1 cellular context compared by ENCODE assay signal in genomic region chr1:117059678-117060440, GRCh38.
TF ChIP-seq lines count a peak whose summit lies in the region.

Gene TTF2 (plus strand): TSS chr1:117060326. CDS start chr1:117060347, 21 bp downstream.

TF ChIP-seq in HepG2, 621 proteins besides CTCF, POLR2A, EP300 and RAD21 (continued from another document and continues in another):
- TF ChIP-seq, protein P1, sequence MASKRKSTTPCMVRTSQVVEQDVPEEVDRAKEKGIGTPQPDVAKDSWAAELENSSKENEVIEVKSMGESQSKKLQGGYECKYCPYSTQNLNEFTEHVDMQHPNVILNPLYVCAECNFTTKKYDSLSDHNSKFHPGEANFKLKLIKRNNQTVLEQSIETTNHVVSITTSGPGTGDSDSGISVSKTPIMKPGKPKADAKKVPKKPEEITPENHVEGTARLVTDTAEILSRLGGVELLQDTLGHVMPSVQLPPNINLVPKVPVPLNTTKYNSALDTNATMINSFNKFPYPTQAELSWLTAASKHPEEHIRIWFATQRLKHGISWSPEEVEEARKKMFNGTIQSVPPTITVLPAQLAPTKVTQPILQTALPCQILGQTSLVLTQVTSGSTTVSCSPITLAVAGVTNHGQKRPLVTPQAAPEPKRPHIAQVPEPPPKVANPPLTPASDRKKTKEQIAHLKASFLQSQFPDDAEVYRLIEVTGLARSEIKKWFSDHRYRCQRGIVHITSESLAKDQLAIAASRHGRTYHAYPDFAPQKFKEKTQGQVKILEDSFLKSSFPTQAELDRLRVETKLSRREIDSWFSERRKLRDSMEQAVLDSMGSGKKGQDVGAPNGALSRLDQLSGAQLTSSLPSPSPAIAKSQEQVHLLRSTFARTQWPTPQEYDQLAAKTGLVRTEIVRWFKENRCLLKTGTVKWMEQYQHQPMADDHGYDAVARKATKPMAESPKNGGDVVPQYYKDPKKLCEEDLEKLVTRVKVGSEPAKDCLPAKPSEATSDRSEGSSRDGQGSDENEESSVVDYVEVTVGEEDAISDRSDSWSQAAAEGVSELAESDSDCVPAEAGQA (IDR thresholded peaks at IDR 0.05; ENCODE audit: low read depth) = no peak
- TF ChIP-seq, protein P1 (CRISPR knock-in tag; IDR thresholded peaks at IDR 0.05; ENCODE audit: borderline replicate concordance) = 0 out of 2 replicates have a peak, but pooled peaks have one; percentile 16
- TF ChIP-seq NONO (IDR thresholded peaks at IDR 0.05) = no peak
- no peak; the same call in 1 of the 2 replicates for TF ChIP-seq NONO (CRISPR knock-in tag; conservative IDR thresholded peaks at IDR 0.05)
- TF ChIP-seq, protein P2, sequence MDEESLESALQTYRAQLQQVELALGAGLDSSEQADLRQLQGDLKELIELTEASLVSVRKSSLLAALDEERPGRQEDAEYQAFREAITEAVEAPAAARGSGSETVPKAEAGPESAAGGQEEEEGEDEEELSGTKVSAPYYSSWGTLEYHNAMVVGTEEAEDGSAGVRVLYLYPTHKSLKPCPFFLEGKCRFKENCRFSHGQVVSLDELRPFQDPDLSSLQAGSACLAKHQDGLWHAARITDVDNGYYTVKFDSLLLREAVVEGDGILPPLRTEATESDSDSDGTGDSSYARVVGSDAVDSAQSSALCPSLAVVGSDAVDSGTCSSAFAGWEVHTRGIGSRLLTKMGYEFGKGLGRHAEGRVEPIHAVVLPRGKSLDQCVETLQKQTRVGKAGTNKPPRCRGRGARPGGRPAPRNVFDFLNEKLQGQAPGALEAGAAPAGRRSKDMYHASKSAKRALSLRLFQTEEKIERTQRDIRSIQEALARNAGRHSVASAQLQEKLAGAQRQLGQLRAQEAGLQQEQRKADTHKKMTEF (CRISPR knock-in tag; IDR thresholded peaks at IDR 0.05) = no peak
- TF ChIP-seq SP2 (CRISPR knock-in tag; IDR thresholded peaks at IDR 0.05) = peak; percentile 87
- no peak for TF ChIP-seq ZNF558 (CRISPR knock-in tag; IDR thresholded peaks at IDR 0.05; ENCODE audit: borderline replicate concordance)
- TF ChIP-seq ZSCAN25 (CRISPR knock-in tag; IDR thresholded peaks at IDR 0.05) = no peak
- TF ChIP-seq CC2D1A (CRISPR knock-in tag; IDR thresholded peaks at IDR 0.05) = 0 out of 2 replicates have a peak, but pooled peaks have one; percentile 67
- TF ChIP-seq ZNF597 (CRISPR knock-in tag; IDR thresholded peaks at IDR 0.05) = no peak
- no peak for TF ChIP-seq RBM22 (optimal IDR thresholded peaks at IDR 0.05; ENCODE audit: low read length)
- no peak for TF ChIP-seq RNF219 (CRISPR knock-in tag; IDR thresholded peaks at IDR 0.05)
- TF ChIP-seq PRDM15 (CRISPR knock-in tag; IDR thresholded peaks at IDR 0.05) = no peak
- TF ChIP-seq, protein P3, sequence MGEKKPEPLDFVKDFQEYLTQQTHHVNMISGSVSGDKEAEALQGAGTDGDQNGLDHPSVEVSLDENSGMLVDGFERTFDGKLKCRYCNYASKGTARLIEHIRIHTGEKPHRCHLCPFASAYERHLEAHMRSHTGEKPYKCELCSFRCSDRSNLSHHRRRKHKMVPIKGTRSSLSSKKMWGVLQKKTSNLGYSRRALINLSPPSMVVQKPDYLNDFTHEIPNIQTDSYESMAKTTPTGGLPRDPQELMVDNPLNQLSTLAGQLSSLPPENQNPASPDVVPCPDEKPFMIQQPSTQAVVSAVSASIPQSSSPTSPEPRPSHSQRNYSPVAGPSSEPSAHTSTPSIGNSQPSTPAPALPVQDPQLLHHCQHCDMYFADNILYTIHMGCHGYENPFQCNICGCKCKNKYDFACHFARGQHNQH (CRISPR knock-in tag; IDR thresholded peaks at IDR 0.05) = no peak
- TF ChIP-seq MAFG (CRISPR knock-in tag; IDR thresholded peaks at IDR 0.05) = no peak
- no peak; the same call in 1 of the 2 replicates for TF ChIP-seq JUND (CRISPR knock-in tag; IDR thresholded peaks at IDR 0.05)
- TF ChIP-seq SIX1 (CRISPR knock-in tag; IDR thresholded peaks at IDR 0.05; ENCODE audit: borderline replicate concordance) = no peak
- no peak for TF ChIP-seq KAT7 (CRISPR knock-in tag; IDR thresholded peaks at IDR 0.05; ENCODE audit: borderline replicate concordance)
- TF ChIP-seq BHLHE40 (IDR thresholded peaks at IDR 0.05; ENCODE audit: low read length) = no peak
- no peak for TF ChIP-seq ZNF563 (CRISPR knock-in tag; IDR thresholded peaks at IDR 0.05)
- TF ChIP-seq FOXP1 (IDR thresholded peaks at IDR 0.05) = no peak
- no peak for TF ChIP-seq FOXP1 (CRISPR knock-in tag; IDR thresholded peaks at IDR 0.05)
- no peak for TF ChIP-seq ETV5 (CRISPR knock-in tag; IDR thresholded peaks at IDR 0.05; ENCODE audit: borderline replicate concordance)
- TF ChIP-seq KLF12 (CRISPR knock-in tag; IDR thresholded peaks at IDR 0.05; ENCODE audit: borderline replicate concordance) = no peak
- no peak for TF ChIP-seq TBL1XR1 (IDR thresholded peaks at IDR 0.05; ENCODE audit: borderline replicate concordance, low read length, partially characterized antibody)
- no peak for TF ChIP-seq ZIK1 (CRISPR knock-in tag; IDR thresholded peaks at IDR 0.05; ENCODE audit: borderline replicate concordance, low read depth)
- TF ChIP-seq MEIS1 (CRISPR knock-in tag; IDR thresholded peaks at IDR 0.05; ENCODE audit: borderline replicate concordance) = no peak
- TF ChIP-seq CHCHD3 (CRISPR knock-in tag; IDR thresholded peaks at IDR 0.05) = no peak
- no peak for TF ChIP-seq ZNF720 (CRISPR knock-in tag; IDR thresholded peaks at IDR 0.05)
- no peak for TF ChIP-seq HOXD1 (CRISPR knock-in tag; IDR thresholded peaks at IDR 0.05)
- TF ChIP-seq CREBL2 (CRISPR knock-in tag; IDR thresholded peaks at IDR 0.05; ENCODE audit: borderline replicate concordance) = no peak
- TF ChIP-seq ONECUT2 (CRISPR knock-in tag; IDR thresholded peaks at IDR 0.05) = no peak
- no peak for TF ChIP-seq ZNF790 (CRISPR knock-in tag; IDR thresholded peaks at IDR 0.05; ENCODE audit: borderline replicate concordance)
- TF ChIP-seq ASH2L (IDR thresholded peaks at IDR 0.05; ENCODE audit: insufficient read length, low read depth, low read length) = no peak
- TF ChIP-seq AKNA (CRISPR knock-in tag; IDR thresholded peaks at IDR 0.05; ENCODE audit: borderline replicate concordance) = no peak
- peak; percentile 65 for TF ChIP-seq POLR2G (IDR thresholded peaks at IDR 0.05; ENCODE audit: low read depth, low read length)
- no peak for TF ChIP-seq DNMT1 (CRISPR knock-in tag; IDR thresholded peaks at IDR 0.05)
- TF ChIP-seq NFE2 (CRISPR knock-in tag; IDR thresholded peaks at IDR 0.05) = no peak
- no peak for TF ChIP-seq GTF3A (CRISPR knock-in tag; conservative IDR thresholded peaks at IDR 0.05)
- TF ChIP-seq TGIF2 (CRISPR knock-in tag; IDR thresholded peaks at IDR 0.05) = peak; percentile 82
